In the genomic region with DNA sequence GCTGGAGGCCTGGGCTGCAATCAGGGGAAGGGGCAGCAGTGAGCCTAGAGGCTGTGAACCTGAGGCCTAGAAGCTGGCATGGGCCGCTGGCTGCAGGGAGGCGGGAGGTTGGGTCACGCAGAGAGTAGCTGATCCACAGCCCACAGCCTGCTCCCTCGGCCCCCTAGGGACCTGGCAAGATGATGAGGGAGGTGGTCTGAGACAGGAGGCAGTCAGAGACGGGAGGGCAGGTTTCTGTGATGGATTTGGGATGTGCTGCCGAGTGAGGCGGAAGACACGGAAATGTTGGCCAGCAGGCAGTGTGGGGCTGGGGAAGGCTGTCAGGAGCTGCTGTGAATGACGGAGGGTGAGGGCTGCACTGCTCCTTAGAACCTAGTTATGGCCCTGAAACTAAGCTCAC, we compare ENCODE assay signal across 20 cellular contexts. TPM values are rescaled to one million over a fixed set of nuclear protein-coding genes. Genes with fewer than 3 reads are reported as not detected.
A peak's percentile ranks its signal among the peaks of the same experiment; 100 is the strongest.
DNase-seq lines count a peak whose midpoint lies in the region; ATAC-seq and TF ChIP-seq lines count a peak whose summit lies in the region.
"Had no signal": no experiment of that assay in that cellular context is flagged by ENCODE, and none has a peak within 500 bp of the region (broad histone marks: within the 10 kb centered on the region; RNA-seq: fewer than 3 reads in every experiment).

No MANE protein-coding gene starts in this region.

- no peaks in the 10 kb centered on the region for H3K9me3 Mint-ChIP-seq in natural killer cell treated with Interleukin-12 subunit alpha and Interleukin-12 subunit beta and Interleukin-15 and Interleukin-18, amount 100 ng/mL, for 72 hours
- H3K9me3 Mint-ChIP-seq in natural killer cell (no peaks in the 10 kb centered on the region), nephron (no peaks in the 10 kb centered on the region)
- H3K9me3 Mint-ChIP-seq: CD4-positive, alpha-beta memory T cell had no signal

- H3K9me3 ChIP-seq in lower lobe of right lung, result no peaks in the 10 kb centered on the region

- H3K4me3 Mint-ChIP-seq in natural killer cell treated with Interleukin-12 subunit alpha and Interleukin-12 subunit beta and Interleukin-15 and Interleukin-18, amount 100 ng/mL, for 72 hours, result no peak overlapping the region
- H3K4me3 Mint-ChIP-seq in natural killer cell, result no peak overlapping the region
- no peak overlapping the region for H3K4me3 Mint-ChIP-seq in nephron

- TF ChIP-seq CTCF in natural killer cell (IDR thresholded peaks at IDR 0.05) (no peak), RWPE1 (conservative IDR thresholded peaks at IDR 0.05; ENCODE audit: low read depth) (no peak), nephron (IDR thresholded peaks at IDR 0.05; ENCODE audit: unreplicated experiment in 3 of 3) (no peak), lower lobe of right lung (IDR thresholded peaks at IDR 0.05) (no peak)

- intact Hi-C loops in natural killer cell (cut with micrococcal nuclease) (no loop called here), lower lobe of right lung (cut with DNase I) (no loop called here)

- peak; percentile 56 for DNase-seq in natural killer cell treated with Interleukin-12 subunit alpha and Interleukin-12 subunit beta and Interleukin-15 and Interleukin-18, amount 100 ng/mL, for 72 hours (ENCODE audit: low spot score)
- DNase-seq in natural killer cell, result no peak
- no peak for DNase-seq in RWPE1 (ENCODE audit: low spot score)
- no peak for DNase-seq in germinal center (ENCODE audit: low spot score)
- no peak for DNase-seq in lower lobe of right lung
- DNase-seq: CD4-positive, alpha-beta memory T cell; DMS79; GF-D8; Kasumi-1; NCI-H1417; NCI-H2029; NCI-H226; NCI-H526 treated with DMSO at 0.1 percent for 48 hours; NK-92 treated with Interleukin-12 subunit alpha and Interleukin-12 subunit beta, amount 100 ng/mL, for 24 hours; PC-9 had no signal

- H3K27me3 Mint-ChIP-seq in natural killer cell treated with Interleukin-12 subunit alpha and Interleukin-12 subunit beta and Interleukin-15 and Interleukin-18, amount 100 ng/mL, for 72 hours, result peaks cover 0 to 11% of the 10 kb centered on the region in 2 donors
- peaks cover 0 to 3% of the 10 kb centered on the region in 2 donors for H3K27me3 Mint-ChIP-seq in natural killer cell (ENCODE audit: low read depth in 2 of 2)
- no peaks in the 10 kb centered on the region for H3K27me3 Mint-ChIP-seq in nephron (ENCODE audit: low read depth)
- H3K27me3 Mint-ChIP-seq: CD4-positive, alpha-beta memory T cell had no signal

- no peaks in the 10 kb centered on the region for H3K4me1 Mint-ChIP-seq in natural killer cell treated with Interleukin-12 subunit alpha and Interleukin-12 subunit beta and Interleukin-15 and Interleukin-18, amount 100 ng/mL, for 72 hours (ENCODE audit: low read depth in 2 of 2)
- H3K4me1 Mint-ChIP-seq in natural killer cell (peaks cover 0 to 15% of the 10 kb centered on the region in 2 donors), nephron (peaks cover 89% of the 10 kb centered on the region)

- peaks cover 8% of the 10 kb centered on the region for H3K4me1 ChIP-seq in lower lobe of right lung

- POLR2A ChIA-PET in RWPE1 (lab: Yijun Ruan, JAX; ENCODE audit: low non-redundant PET), result no interaction called here

- H3K27ac Mint-ChIP-seq in natural killer cell treated with Interleukin-12 subunit alpha and Interleukin-12 subunit beta and Interleukin-15 and Interleukin-18, amount 100 ng/mL, for 72 hours, result no peak overlapping the region
- H3K27ac Mint-ChIP-seq in natural killer cell (no peak overlapping the region), nephron (peak overlapping the region; percentile 29 to 68 (median 62))

- H3K36me3 Mint-ChIP-seq in natural killer cell treated with Interleukin-12 subunit alpha and Interleukin-12 subunit beta and Interleukin-15 and Interleukin-18, amount 100 ng/mL, for 72 hours, result no peaks in the 10 kb centered on the region
- H3K36me3 Mint-ChIP-seq in natural killer cell (no peaks in the 10 kb centered on the region), nephron (ENCODE audit: low read depth) (no peaks in the 10 kb centered on the region)
- H3K36me3 Mint-ChIP-seq: CD4-positive, alpha-beta memory T cell had no signal

- CTCF ChIA-PET in RWPE1 (lab: Yijun Ruan, JAX), result interaction anchor here (0.6 to 1.2 kb wide), 2 partner anchors 12 to 32 kb away, joined by 3 to 4 read pairs; no protein-coding TSS in a partner anchor

- H3K27ac ChIP-seq in RWPE1, result peak overlapping the region; percentile 87
- H3K27ac ChIP-seq in lower lobe of right lung, result no peak overlapping the region
- H3K27ac ChIP-seq: PC-9 had no signal

- H3K27me3 ChIP-seq in lower lobe of right lung (ENCODE audit: low read depth), result no peaks in the 10 kb centered on the region

- ATAC-seq in natural killer cell treated with Interleukin-12 subunit alpha and Interleukin-12 subunit beta and Interleukin-15 and Interleukin-18, amount 100 ng/mL, for 72 hours, result no peak
- ATAC-seq in natural killer cell (no peak), lower lobe of right lung (no peak), GM21367 (IDR thresholded peaks at IDR 0.05; ENCODE audit: unreplicated experiment) (no peak), GM21529 (IDR thresholded peaks at IDR 0.05; ENCODE audit: unreplicated experiment) (no peak)
- ATAC-seq: Right ventricle myocardium inferior, SK-N-SH treated with all-trans-retinoic acid at 6 μM for 48 hours had no signal

- H3K4me3 ChIP-seq in lower lobe of right lung, result no peak overlapping the region
- H3K4me3 ChIP-seq: PC-9 had no signal

- no peaks in the 10 kb centered on the region for H3K36me3 ChIP-seq in lower lobe of right lung

RNA-seq across cellular contexts. Expression of a gene that starts 22.7 kb away (rescaled TPM):
- 1 to 10 TPM; 1.4 to 7.9 TPM for total RNA-seq in natural killer cell treated with Interleukin-12 subunit alpha and Interleukin-12 subunit beta and Interleukin-15 and Interleukin-18, amount 100 ng/mL, for 72 hours
- total RNA-seq in natural killer cell, result 1 to 10 TPM; 1.2 to 3.4 (median 2.0) TPM
- total RNA-seq in lower lobe of right lung, result 15.7 TPM

RNA-seq across cellular contexts. Expression of a gene that starts 36.3 kb away (rescaled TPM):
- 10 to 100 TPM; 26.8 to 37.9 TPM for total RNA-seq in natural killer cell treated with Interleukin-12 subunit alpha and Interleukin-12 subunit beta and Interleukin-15 and Interleukin-18, amount 100 ng/mL, for 72 hours
- total RNA-seq in natural killer cell (10 to 100 TPM; 41.3 to 47.0 (median 41.7) TPM), lower lobe of right lung (18.9 TPM)

Comparison
In these comparisons a context has a peak if more than half of its experiments do, and no peak if none do; other contexts are left out.
1. H3K27ac Mint-ChIP-seq: peak in nephron (3 of 3); none in natural killer cell treated with Interleukin-12 subunit alpha and Interleukin-12 subunit beta and Interleukin-15 and Interleukin-18, amount 100 ng/mL, for 72 hours (0 of 2) and natural killer cell (0 of 2).